ENCODE assay signal across 9 cellular contexts in the genomic region with DNA sequence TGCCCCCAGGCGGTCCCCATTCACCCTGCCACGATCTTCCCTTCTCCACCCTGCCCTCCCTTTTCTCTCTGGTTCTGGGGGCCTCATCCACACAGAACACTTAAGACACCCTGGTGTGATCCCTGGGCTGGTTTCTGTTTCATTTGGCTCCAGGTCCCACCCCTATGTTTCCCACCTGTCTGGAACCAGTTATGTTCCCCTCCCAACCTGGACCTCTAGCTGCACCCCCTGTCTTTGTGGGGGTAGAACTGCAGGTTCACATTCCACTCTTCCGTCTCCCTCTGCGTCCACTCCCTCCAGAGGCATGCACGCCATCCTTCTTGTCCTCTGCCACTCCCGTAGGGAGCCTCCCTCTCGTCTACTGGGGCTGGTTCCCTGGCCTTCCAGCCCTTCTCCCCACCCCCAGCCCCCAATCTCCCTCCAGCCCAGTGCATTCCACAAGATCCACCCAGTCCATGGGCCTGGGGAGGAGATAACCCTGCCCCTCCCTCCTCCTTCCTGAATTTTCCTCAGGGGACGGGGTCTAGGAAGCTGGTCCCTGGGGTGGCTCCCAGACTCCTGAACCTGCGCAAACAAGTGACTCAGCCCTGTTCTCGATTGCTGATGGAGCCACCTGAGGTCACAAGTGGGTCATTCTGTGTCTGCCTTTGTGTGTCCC.
DNase-seq lines count a peak whose midpoint lies in the region; ATAC-seq, FAIRE-seq and TF ChIP-seq lines count a peak whose summit lies in the region.
"Had no signal": no experiment of that assay in that cellular context is flagged by ENCODE, and none has a peak within 500 bp of the region (broad histone marks: within the 10 kb centered on the region; RNA-seq: fewer than 3 reads in every experiment).

No MANE protein-coding gene starts in this region.

- H2AFZ ChIP-seq in Loucy (ENCODE audit: low read length) (no peak overlapping the region), H1 (ENCODE audit: low read length) (no peak overlapping the region)

- no peaks in the 10 kb centered on the region for H3K9me3 ChIP-seq in Loucy (ENCODE audit: insufficient read depth, low read depth, low read length)
- no peaks in the 10 kb centered on the region for H3K9me3 ChIP-seq in H1 (ENCODE audit: insufficient read depth in 2 of 2, low read depth in 1 of 2, low read length in 1 of 2)
- H3K9me3 ChIP-seq in lung (ENCODE audit: control insufficient read depth in 2 of 2, insufficient read depth in 1 of 2, low read length in 1 of 2) = no peaks in the 10 kb centered on the region
- H3K9me3 ChIP-seq in transverse colon = no peaks in the 10 kb centered on the region
- H3K9me3 ChIP-seq in uterus = no peaks in the 10 kb centered on the region

- H3K79me1 ChIP-seq in H1 (ENCODE audit: low read depth, low read length) = no peaks in the 10 kb centered on the region

- H3K27ac ChIP-seq in H1 (ENCODE audit: low read depth, low read length) (no peak overlapping the region), lung (ENCODE audit: low read depth in 1 of 2, low read length in 1 of 2) (peak overlapping the region; percentile 44 to 73), transverse colon (peak overlapping the region; percentile 64 to 75 (median 74)), uterus (peak overlapping the region in 1 of 2 donors; percentile 74)

- no peak overlapping the region for H2BK120ac ChIP-seq in H1 (replicated peaks; ENCODE audit: low read depth, low read length)

- no peak overlapping the region for H2BK12ac ChIP-seq in H1 (ENCODE audit: low read depth, low read length)

- CTCF ChIA-PET in H1 (lab: Charles Lee; ENCODE audit: partially characterized antibody) = interaction anchor here (0.9 to 5.8 kb wide), 18 partner anchors 8 to 213 kb away, joined by 3 to 35 read pairs (median 6); no protein-coding TSS in a partner anchor

- TF ChIP-seq CTCF in Loucy (conservative IDR thresholded peaks at IDR 0.05; ENCODE audit: low read length) (peak; percentile 39), H1 (IDR thresholded peaks at IDR 0.05; ENCODE audit: control extremely low read depth in 1 of 3, insufficient read depth in 1 of 3, low read depth in 1 of 3, low read length in 3 of 3) (peak in 2 of 3 experiments; percentile 20 to 40; a peak in 1 of 4 replicates), lung (IDR thresholded peaks at IDR 0.05; ENCODE audit: control extremely low read depth, extremely low read depth) (no peak), transverse colon (IDR thresholded peaks at IDR 0.05) (peak in 3 of 5 experiments; percentile 29 to 65 (median 29)), uterus (IDR thresholded peaks at IDR 0.05) (no peak)

- no peak overlapping the region for H2BK20ac ChIP-seq in H1 (ENCODE audit: low read length)

- no peak overlapping the region for H2AK5ac ChIP-seq in H1 (ENCODE audit: low read depth, low read length)

- H4K20me1 ChIP-seq in Loucy (ENCODE audit: insufficient read depth, low read length, poor library complexity, severe bottlenecking) (no peaks in the 10 kb centered on the region), H1 (replicated peaks in 1 of 2; ENCODE audit: control insufficient read depth in 1 of 2, insufficient read depth in 2 of 2, low read length in 2 of 2) (no peaks in the 10 kb centered on the region)

- H3K56ac ChIP-seq in H1 (replicated peaks; ENCODE audit: insufficient read length, low read depth, low read length) = no peak overlapping the region

- TF ChIP-seq RAD21 in H1 (IDR thresholded peaks at IDR 0.05 in 1 of 2, conservative IDR thresholded peaks at IDR 0.05 in 1 of 2; ENCODE audit: low read depth in 2 of 2, low read length in 2 of 2) = no peak; a peak in 1 of 4 replicates

- ATAC-seq in lung (ENCODE audit: insufficient read depth, low FRiP score) (peak; percentile 36), GM21576 (IDR thresholded peaks at IDR 0.05; ENCODE audit: unreplicated experiment) (no peak)

- H3K18ac ChIP-seq in H1 (ENCODE audit: extremely low read depth, low read length) = no peak overlapping the region

- H3K23ac ChIP-seq in H1 (ENCODE audit: insufficient read length) = no peak overlapping the region

- H3K79me2 ChIP-seq in Loucy (ENCODE audit: insufficient read depth, low read length) = peaks cover 79% of the 10 kb centered on the region
- no peaks in the 10 kb centered on the region for H3K79me2 ChIP-seq in H1 (ENCODE audit: control insufficient read depth in 1 of 2, insufficient read depth in 2 of 2, low read length in 2 of 2)

- FAIRE-seq in H1 (lab: Jason Lieb, UNC) = no peak

- H3K36me3 ChIP-seq in Loucy (ENCODE audit: insufficient read depth, low read length) (peaks cover 40% of the 10 kb centered on the region; the same call in 1 of the 2 replicates), H1 (ENCODE audit: control insufficient read depth in 2 of 4, insufficient read depth in 4 of 4, low read length in 3 of 4) (no peaks in the 10 kb centered on the region), lung (ENCODE audit: control insufficient read depth in 2 of 2, insufficient read depth in 2 of 2, low read length in 2 of 2) (no peaks in the 10 kb centered on the region), transverse colon (no peaks in the 10 kb centered on the region), uterus (no peaks in the 10 kb centered on the region)

- no peak overlapping the region for H2BK15ac ChIP-seq in H1 (ENCODE audit: low read length)

- no peak overlapping the region for H3K4me3 ChIP-seq in Loucy (ENCODE audit: low read length, poor library complexity, severe bottlenecking)
- H3K4me3 ChIP-seq in H1 (ENCODE audit: extremely low read depth in 1 of 4, insufficient read depth in 2 of 4, low read depth in 3 of 4, low read length in 4 of 4) = no peak overlapping the region
- no peak overlapping the region for H3K4me3 ChIP-seq in lung
- H3K4me3 ChIP-seq in transverse colon = no peak overlapping the region
- H3K4me3 ChIP-seq in uterus = no peak overlapping the region

- H3K27me3 ChIP-seq in Loucy (ENCODE audit: insufficient read depth, low read length, poor library complexity, severe bottlenecking) = no peaks in the 10 kb centered on the region
- H3K27me3 ChIP-seq in H1 (replicated peaks in 1 of 4; ENCODE audit: control insufficient read depth in 3 of 4, extremely low read depth in 1 of 4, insufficient read depth in 3 of 4, low read length in 3 of 4) = no peaks in the 10 kb centered on the region
- no peaks in the 10 kb centered on the region for H3K27me3 ChIP-seq in lung (ENCODE audit: control insufficient read depth, insufficient read depth)
- no peaks in the 10 kb centered on the region for H3K27me3 ChIP-seq in transverse colon
- H3K27me3 ChIP-seq in uterus = no peaks in the 10 kb centered on the region

- DNase-seq in H1 (ENCODE audit: low read depth in 1 of 2, low spot score in 2 of 2) = no peak
- peak; percentile 54 for DNase-seq in lung (ENCODE audit: low spot score)
- DNase-seq in transverse colon = peak; percentile 64
- no peak for DNase-seq in uterus
- no peak for DNase-seq in amygdala (lab: John Stamatoyannopoulos, UW)
- no peak for DNase-seq in germinal center (ENCODE audit: low spot score)
- DNase-seq: activated CD4-positive, CD25-positive, alpha-beta regulatory T cell had no signal

- H3K4me1 ChIP-seq in Loucy (ENCODE audit: insufficient read depth, low read length, poor library complexity, severe bottlenecking) (peaks cover 26% of the 10 kb centered on the region), H1 (replicated peaks in 1 of 4; ENCODE audit: control insufficient read depth in 3 of 4, insufficient read depth in 4 of 4, low read length in 3 of 4) (no peaks in the 10 kb centered on the region), lung (ENCODE audit: control insufficient read depth in 2 of 2, insufficient read depth in 2 of 2, low read length in 2 of 2) (peaks cover 2 to 10% of the 10 kb centered on the region in 2 donors), transverse colon (peaks cover 33 to 73% (median 38%) of the 10 kb centered on the region in 4 donors), uterus (peaks cover 0 to 15% of the 10 kb centered on the region in 2 donors)

- H3K9me2 ChIP-seq in Loucy (replicated peaks; ENCODE audit: low read depth, low read length) = no peaks in the 10 kb centered on the region

- WGBS in H1 (ENCODE audit: extremely low coverage in 1 of 2, insufficient coverage in 1 of 2, insufficient read length in 1 of 2, insufficient replicate concordance in 2 of 2, low coverage in 1 of 2, low lambda C conversion rate in 2 of 2, missing lambda C conversion rate in 1 of 2), 2 experiments = 83% methylated on average over 9 of the region's 10 CpGs; no CpG with 5 or more reads in 1 of the 2 experiments
- WGBS in lung, 2 donors = 67 to 89% methylated on average over 10 of the region's 10 CpGs
- WGBS in transverse colon (ENCODE audit: low coverage in 1 of 2), 2 donors = 50 to 74% methylated on average over 2 to 10 of the region's 10 CpGs

- intact Hi-C loops in transverse colon (cut with DNase I; ENCODE audit: low total_unique reads) = no loop called here
- intact Hi-C loops in uterus (cut with DNase I; ENCODE audit: low total_unique reads) = no loop called here

- POLR2A ChIA-PET in H1 (lab: Charles Lee; ENCODE audit: partially characterized antibody) = interaction anchor here (1.6 kb wide), 1 partner anchor 29 kb away, joined by 3 read pairs; no protein-coding TSS in a partner anchor

- no peak overlapping the region for H3K14ac ChIP-seq in H1 (ENCODE audit: insufficient read length)

- TF ChIP-seq EP300 in H1 (IDR thresholded peaks at IDR 0.05; ENCODE audit: borderline replicate concordance in 1 of 2, low read depth in 2 of 2, low read length in 2 of 2) (no peak), transverse colon (IDR thresholded peaks at IDR 0.05; ENCODE audit: low read depth) (no peak)

- no peaks in the 10 kb centered on the region for H3F3A ChIP-seq in Loucy (ENCODE audit: low read depth)

- H3K9ac ChIP-seq in Loucy (ENCODE audit: low read depth, low read length, poor library complexity, severe bottlenecking) (no peak overlapping the region), H1 (replicated peaks in 1 of 4; ENCODE audit: extremely low read depth in 1 of 4, low read depth in 3 of 4, low read length in 3 of 4) (no peak overlapping the region)

- TF ChIP-seq POLR2A in H1 (IDR thresholded peaks at IDR 0.05; ENCODE audit: control extremely low read depth in 1 of 2, low read depth in 2 of 2, low read length in 2 of 2) (no peak), transverse colon (IDR thresholded peaks at IDR 0.05) (no peak), uterus (IDR thresholded peaks at IDR 0.05) (no peak)

- no peak overlapping the region for H4K91ac ChIP-seq in H1 (replicated peaks; ENCODE audit: insufficient read length, low read length)

- no peaks in the 10 kb centered on the region for H3K23me2 ChIP-seq in H1 (ENCODE audit: low read depth, low read length)

- H4K8ac ChIP-seq in H1 (ENCODE audit: extremely low read depth, insufficient read depth, low read length) = no peak overlapping the region

- in situ Hi-C loops in transverse colon (cut with MboI; ENCODE audit: low pct_ligation_motif_present in 1 of 4, low pct_unique_long_range_greater_than_20kb in 1 of 4, low sequenced_read_pairs in 3 of 4) = no loop called here

- 0 out of 2 replicates have a peak overlapping the region, but pooled peaks have one; percentile 9 for H2BK5ac ChIP-seq in H1 (ENCODE audit: low read depth, low read length)

- H4K5ac ChIP-seq in H1 (ENCODE audit: insufficient read length, low read depth, low read length) = no peak overlapping the region

- no peak overlapping the region for H3K4me2 ChIP-seq in Loucy (ENCODE audit: low read depth, low read length, poor library complexity, severe bottlenecking)
- no peak overlapping the region for H3K4me2 ChIP-seq in H1 (ENCODE audit: insufficient read depth in 1 of 2, low read depth in 2 of 2, low read length in 2 of 2)

- H3K4ac ChIP-seq in H1 (replicated peaks; ENCODE audit: insufficient read length, low read depth, low read length) = no peak overlapping the region

Comparison
In these comparisons a context has a peak if more than half of its experiments do, and no peak if none do; other contexts are left out.
1. CTCF ChIP-seq: peak in Loucy (single experiment), H1 (2 of 3) and transverse colon (3 of 5); none in lung (single experiment) and uterus (0 of 4).
2. DNase-seq: peak in lung (single experiment) and transverse colon (single experiment); none in H1 (0 of 2), uterus (0 of 2), amygdala (0 of 56) and germinal center (single experiment).